In genomic region chr9:128877852-128878251, GRCh38 we compare ENCODE assay signal across 1 cellular context.
TF ChIP-seq lines count a peak whose summit lies in the region.

No MANE protein-coding gene starts in this region.

TF ChIP-seq in A549, 52 proteins besides CTCF, POLR2A, EP300 and RAD21 (continued from another document):
- no peak for TF ChIP-seq GATA3 (IDR thresholded peaks at IDR 0.05; ENCODE audit: borderline replicate concordance)
- no peak for TF ChIP-seq SMC3 (IDR thresholded peaks at IDR 0.05)
